ENCODE assay signal across 1 cellular context in the genomic region with DNA sequence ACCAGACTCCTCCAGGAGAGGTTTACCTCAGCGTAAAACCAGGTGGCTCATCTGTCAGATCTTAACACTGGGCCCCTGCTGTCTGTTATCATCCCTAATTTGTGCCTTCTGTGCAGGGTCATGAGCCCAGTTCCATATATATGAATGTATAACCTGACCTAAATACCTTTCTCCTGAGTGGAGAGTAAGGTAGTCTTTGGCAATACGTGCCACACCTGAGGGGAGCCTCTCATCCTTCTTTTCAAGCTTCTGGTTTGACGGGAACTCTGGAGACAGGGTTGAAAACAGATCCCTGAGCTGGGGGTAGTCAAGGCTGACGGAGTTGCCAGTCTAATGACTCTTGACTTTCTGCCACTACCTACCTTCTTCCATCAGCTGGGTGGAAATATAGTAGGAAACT.
TF ChIP-seq lines count a peak whose summit lies in the region.

No MANE protein-coding gene starts in this region.

TF ChIP-seq in IMR-90, 13 proteins besides CTCF, POLR2A, EP300 and RAD21:
- TF ChIP-seq MAFK (IDR thresholded peaks at IDR 0.05; ENCODE audit: low read depth, low read length) (no peak), SMC3 (IDR thresholded peaks at IDR 0.05; ENCODE audit: low read depth, low read length) (no peak), NFE2L2 (IDR thresholded peaks at IDR 0.05; ENCODE audit: low read depth, low read length) (no peak), BHLHE40 (IDR thresholded peaks at IDR 0.05; ENCODE audit: low read depth, low read length) (no peak), RFX5 (IDR thresholded peaks at IDR 0.05; ENCODE audit: low read depth, low read length) (no peak)
- TF ChIP-seq, protein P1, sequence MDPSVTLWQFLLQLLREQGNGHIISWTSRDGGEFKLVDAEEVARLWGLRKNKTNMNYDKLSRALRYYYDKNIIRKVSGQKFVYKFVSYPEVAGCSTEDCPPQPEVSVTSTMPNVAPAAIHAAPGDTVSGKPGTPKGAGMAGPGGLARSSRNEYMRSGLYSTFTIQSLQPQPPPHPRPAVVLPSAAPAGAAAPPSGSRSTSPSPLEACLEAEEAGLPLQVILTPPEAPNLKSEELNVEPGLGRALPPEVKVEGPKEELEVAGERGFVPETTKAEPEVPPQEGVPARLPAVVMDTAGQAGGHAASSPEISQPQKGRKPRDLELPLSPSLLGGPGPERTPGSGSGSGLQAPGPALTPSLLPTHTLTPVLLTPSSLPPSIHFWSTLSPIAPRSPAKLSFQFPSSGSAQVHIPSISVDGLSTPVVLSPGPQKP (IDR thresholded peaks at IDR 0.05; ENCODE audit: borderline replicate concordance, low read depth, low read length): no peak
- TF ChIP-seq, protein P2, sequence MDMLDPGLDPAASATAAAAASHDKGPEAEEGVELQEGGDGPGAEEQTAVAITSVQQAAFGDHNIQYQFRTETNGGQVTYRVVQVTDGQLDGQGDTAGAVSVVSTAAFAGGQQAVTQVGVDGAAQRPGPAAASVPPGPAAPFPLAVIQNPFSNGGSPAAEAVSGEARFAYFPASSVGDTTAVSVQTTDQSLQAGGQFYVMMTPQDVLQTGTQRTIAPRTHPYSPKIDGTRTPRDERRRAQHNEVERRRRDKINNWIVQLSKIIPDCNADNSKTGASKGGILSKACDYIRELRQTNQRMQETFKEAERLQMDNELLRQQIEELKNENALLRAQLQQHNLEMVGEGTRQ (IDR thresholded peaks at IDR 0.05; ENCODE audit: low read depth, low read length): no peak
TF ChIP-seq in IMR-90: peak in this region for 0.
